ENCODE assay signal across 1 cellular context in genomic region chr13:27182844-27183497, GRCh38.
TF ChIP-seq lines count a peak whose summit lies in the region.

No MANE protein-coding gene starts in this region.

TF ChIP-seq in K562, 482 proteins besides CTCF, POLR2A, EP300 and RAD21 (continued from another document):
- TF ChIP-seq ZNF318 (IDR thresholded peaks at IDR 0.05; ENCODE audit: borderline replicate concordance in 1 of 2, low read depth in 1 of 2), result peak in 1 of 2 experiments; percentile 49; a peak in 1 of 4 replicates
- peak in 1 of 2 experiments; percentile 60; a peak in 1 of 4 replicates for TF ChIP-seq RCOR1 (IDR thresholded peaks at IDR 0.05; ENCODE audit: borderline replicate concordance in 1 of 2, low read depth in 2 of 2, low read length in 2 of 2)
- no peak for TF ChIP-seq PCBP2 (IDR thresholded peaks at IDR 0.05; ENCODE audit: low read depth, low read length, poor library complexity, severe bottlenecking)
- no peak for TF ChIP-seq MXI1 (IDR thresholded peaks at IDR 0.05; ENCODE audit: low read depth, low read length)
